Comparison of ENCODE assay signal across 8 cellular contexts in the genomic region with DNA sequence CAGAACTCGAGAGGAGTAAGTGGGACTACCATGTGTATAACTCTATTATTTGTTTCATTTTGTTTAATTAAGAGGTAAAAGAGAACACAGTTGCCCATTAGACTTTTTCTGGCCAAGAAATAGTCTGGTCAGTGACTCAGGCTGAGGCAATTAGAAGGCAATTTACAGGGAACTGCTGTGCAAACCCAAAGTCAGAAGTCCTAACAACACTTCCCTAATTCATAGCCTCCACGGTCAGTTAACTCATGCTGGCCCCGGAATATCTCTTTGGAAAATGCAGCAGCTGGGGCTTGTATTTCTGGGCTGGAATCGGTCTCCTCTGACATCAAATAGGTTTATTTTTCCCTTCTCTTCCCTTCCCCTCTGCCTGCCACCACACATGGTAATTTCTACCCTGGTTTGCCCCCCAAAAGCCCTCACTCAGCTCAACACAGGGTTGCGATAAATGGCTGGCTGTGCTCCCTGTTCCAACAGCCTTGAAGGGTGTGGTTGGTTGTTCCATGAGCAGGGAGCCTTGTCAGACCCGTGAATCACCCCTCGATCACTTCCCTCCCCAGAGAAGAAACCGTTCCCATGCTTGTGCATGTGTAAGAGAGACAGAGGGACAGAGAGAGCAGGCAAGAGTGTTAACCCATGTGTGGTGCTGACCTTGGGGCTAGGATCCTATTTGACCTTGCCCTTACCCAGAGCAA. TPM values are rescaled to one million over a fixed set of nuclear protein-coding genes. Genes with fewer than 3 reads are reported as not detected.
DNase-seq lines count a peak whose midpoint lies in the region; TF ChIP-seq lines count a peak whose summit lies in the region.
"Had no signal": no experiment of that assay in that cellular context is flagged by ENCODE, and none has a peak within 500 bp of the region (broad histone marks: within the 10 kb centered on the region; RNA-seq: fewer than 3 reads in every experiment).

No MANE protein-coding gene starts in this region.

- DNase-seq in MG63 = peak; percentile 78
- no peak for DNase-seq in breast epithelium (ENCODE audit: low spot score in 2 of 2)
- peak; percentile 80 for DNase-seq in kidney tubule cell (ENCODE audit: low spot score)
- DNase-seq in transverse colon = no peak
- no peak for DNase-seq in NCI-H510A (lab: John Stamatoyannopoulos, UW)
- DNase-seq in NCI-H82 (lab: John Stamatoyannopoulos, UW) = no peak
- DNase-seq in NCI-H526 treated with DMSO at 0.1 percent for 48 hours (lab: John Stamatoyannopoulos, UW) = no peak
- DNase-seq: activated naive CD4-positive, alpha-beta T cell treated with Interleukin-2 at 50 U/mL for 16 hours had no signal

- H3K4me1 ChIP-seq in breast epithelium (peaks cover 4 to 17% of the 10 kb centered on the region in 2 donors), transverse colon (peaks cover 44 to 87% (median 70%) of the 10 kb centered on the region in 4 donors)

- no peak for TF ChIP-seq POLR2A in breast epithelium (IDR thresholded peaks at IDR 0.05)
- TF ChIP-seq POLR2A in transverse colon (IDR thresholded peaks at IDR 0.05) = no peak

- H3K4me3 ChIP-seq in MG63 (peak overlapping the region; percentile 19; the same call in 1 of the 2 replicates), breast epithelium (no peak overlapping the region), transverse colon (peak overlapping the region in 1 of 4 donors; percentile 1)

- intact Hi-C loops in breast epithelium (cut with DNase I; ENCODE audit: low total_unique reads) = no loop called here
- intact Hi-C loops in transverse colon (cut with DNase I; ENCODE audit: low total_unique reads) = no loop called here

- no peaks in the 10 kb centered on the region for H3K36me3 ChIP-seq in MG63
- H3K36me3 ChIP-seq in breast epithelium = no peaks in the 10 kb centered on the region
- no peaks in the 10 kb centered on the region for H3K36me3 ChIP-seq in transverse colon

- WGBS in transverse colon (ENCODE audit: low coverage in 1 of 2), 2 donors = 15 to 45% methylated on average over 4 to 8 of the region's 8 CpGs

- H3K27me3 ChIP-seq in MG63 (0 out of 2 replicates have a peak, but pooled peaks cover 2% of the 10 kb centered on the region), breast epithelium (no peaks in the 10 kb centered on the region), transverse colon (no peaks in the 10 kb centered on the region)

- in situ Hi-C loops in transverse colon (cut with MboI; ENCODE audit: low pct_ligation_motif_present in 1 of 4, low pct_unique_long_range_greater_than_20kb in 1 of 4, low sequenced_read_pairs in 3 of 4) = loop anchor here in 2 of 4 donors (25.0 kb wide), 2 partner anchors 238 to 263 kb away; no protein-coding TSS in a partner anchor

- peak overlapping the region; percentile 57 to 74 for H3K27ac ChIP-seq in breast epithelium
- H3K27ac ChIP-seq in transverse colon = peak overlapping the region; percentile 88

- H3K9me3 ChIP-seq in MG63 (no peaks in the 10 kb centered on the region), breast epithelium (no peaks in the 10 kb centered on the region), transverse colon (no peaks in the 10 kb centered on the region)

- no peak for TF ChIP-seq CTCF in breast epithelium (IDR thresholded peaks at IDR 0.05)
- TF ChIP-seq CTCF in transverse colon (IDR thresholded peaks at IDR 0.05) = no peak

- no peak for TF ChIP-seq EP300 in transverse colon (IDR thresholded peaks at IDR 0.05; ENCODE audit: low read depth)

RNA-seq across cellular contexts. Expression of a gene that starts 5.3 kb away (rescaled TPM):
- total RNA-seq in MG63 (2014; rRNA removed; shearing (Covaris generic); ENCODE audit: low replicate concordance) = 19.2 and 21.1 TPM in 2 replicates
- total RNA-seq in breast epithelium (10 to 100 TPM; 14.3 to 30.5 (median 14.7) TPM), transverse colon (10 to 100 TPM; 26.5 to 56.9 (median 33.3) TPM)

Comparison
In these comparisons a context has a peak if more than half of its experiments do, and no peak if none do; other contexts are left out.
1. DNase-seq: peak in MG63 (single experiment) and kidney tubule cell (single experiment); none in breast epithelium (0 of 2), transverse colon (single experiment), NCI-H510A (single experiment), NCI-H82 (single experiment) and NCI-H526 treated with DMSO at 0.1 percent for 48 hours (single experiment).